In the genomic region with DNA sequence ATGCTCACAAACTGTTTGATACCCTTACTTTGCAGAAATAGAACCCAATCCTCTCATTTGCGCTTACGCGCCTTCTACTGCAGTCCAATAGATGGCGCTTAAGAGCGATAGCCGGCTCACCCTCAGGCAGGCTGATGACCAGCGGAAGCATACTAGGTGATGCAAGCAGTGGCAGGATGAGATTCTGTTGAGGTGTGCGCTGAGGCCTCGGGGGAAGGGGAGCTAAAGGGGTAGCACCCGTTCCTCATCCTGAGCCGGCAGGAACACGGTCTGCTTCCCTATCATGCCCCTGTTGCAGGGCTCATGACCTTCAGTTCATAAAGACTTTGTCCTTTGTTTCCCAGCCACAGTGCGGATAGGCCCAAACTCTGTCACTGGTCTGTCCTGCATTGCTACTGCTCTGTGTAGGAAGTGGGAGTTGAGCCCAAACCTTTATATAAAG, we compare ENCODE assay signal across 9 cellular contexts.
DNase-seq lines count a peak whose midpoint lies in the region; ATAC-seq, FAIRE-seq and TF ChIP-seq lines count a peak whose summit lies in the region.
"Had no signal": no experiment of that assay in that cellular context is flagged by ENCODE, and none has a peak within 500 bp of the region (broad histone marks: within the 10 kb centered on the region; RNA-seq: fewer than 3 reads in every experiment).

No MANE protein-coding gene starts in this region.

- POLR2A ChIA-PET in activated CD4-positive, alpha-beta memory T cell treated with anti-CD3 and anti-CD28 coated beads, Interleukin-2, amount 10 ng/mL, durations not matched to agents 7 days and 5 days (lab: Charles Lee), result no interaction called here

- no peaks in the 10 kb centered on the region for H3K27me3 Mint-ChIP-seq in astrocyte (ENCODE audit: low read depth, unreplicated experiment)
- peaks cover 4% of the 10 kb centered on the region for H3K27me3 Mint-ChIP-seq in neural progenitor cell (ENCODE audit: insufficient read depth, low read depth)
- no peaks in the 10 kb centered on the region for H3K27me3 Mint-ChIP-seq in activated CD4-positive, alpha-beta memory T cell treated with anti-CD3 and anti-CD28 coated beads, Interleukin-2, amount 10 ng/mL, durations not matched to agents 7 days and 5 days

- no peaks in the 10 kb centered on the region for H3K27me3 ChIP-seq in astrocyte (ENCODE audit: insufficient read depth, low read length)
- H3K27me3 ChIP-seq in neural progenitor cell, result no peaks in the 10 kb centered on the region
- no peaks in the 10 kb centered on the region for H3K27me3 ChIP-seq in esophagus muscularis mucosa

- H3K4me3 Mint-ChIP-seq in astrocyte (ENCODE audit: unreplicated experiment), result no peak overlapping the region
- no peak overlapping the region for H3K4me3 Mint-ChIP-seq in neural progenitor cell
- H3K4me3 Mint-ChIP-seq in activated CD4-positive, alpha-beta memory T cell treated with anti-CD3 and anti-CD28 coated beads, Interleukin-2, amount 10 ng/mL, durations not matched to agents 7 days and 5 days, result no peak overlapping the region

- CTCF ChIA-PET in activated CD4-positive, alpha-beta memory T cell treated with anti-CD3 and anti-CD28 coated beads, Interleukin-2, amount 10 ng/mL, durations not matched to agents 7 days and 5 days (lab: Charles Lee), result no interaction called here

- H3K4me1 ChIP-seq in astrocyte (ENCODE audit: insufficient read depth, low read length), result no peaks in the 10 kb centered on the region
- H3K4me1 ChIP-seq in neural progenitor cell, result peaks cover 5% of the 10 kb centered on the region
- H3K4me1 ChIP-seq in esophagus muscularis mucosa, result no peaks in the 10 kb centered on the region

- intact Hi-C loops in esophagus muscularis mucosa (cut with DNase I), result no loop called here

- ATAC-seq in GM18870 (IDR thresholded peaks at IDR 0.05; ENCODE audit: unreplicated experiment), result peak; percentile 88
- peak; percentile 57 for ATAC-seq in HG03039 (IDR thresholded peaks at IDR 0.05; ENCODE audit: unreplicated experiment)

- H3K27ac ChIP-seq in astrocyte (ENCODE audit: low read depth, low read length), result no peak overlapping the region
- no peak overlapping the region for H3K27ac ChIP-seq in neural progenitor cell
- no peak overlapping the region for H3K27ac ChIP-seq in esophagus muscularis mucosa (replicated peaks in 1 of 4)
- H3K27ac ChIP-seq: KMS-11 had no signal

- H3K36me3 Mint-ChIP-seq in astrocyte (ENCODE audit: low read depth, unreplicated experiment) (no peaks in the 10 kb centered on the region), neural progenitor cell (no peaks in the 10 kb centered on the region)
- H3K36me3 Mint-ChIP-seq in activated CD4-positive, alpha-beta memory T cell treated with anti-CD3 and anti-CD28 coated beads, Interleukin-2, amount 10 ng/mL, durations not matched to agents 7 days and 5 days (ENCODE audit: low read depth), result no peaks in the 10 kb centered on the region

- WGBS in esophagus muscularis mucosa, result 30% methylated on average over 12 of the region's 13 CpGs

- H3K4me1 Mint-ChIP-seq in astrocyte (ENCODE audit: low read depth, unreplicated experiment) (no peaks in the 10 kb centered on the region), neural progenitor cell (no peaks in the 10 kb centered on the region)
- no peaks in the 10 kb centered on the region for H3K4me1 Mint-ChIP-seq in activated CD4-positive, alpha-beta memory T cell treated with anti-CD3 and anti-CD28 coated beads, Interleukin-2, amount 10 ng/mL, durations not matched to agents 7 days and 5 days

- no peaks in the 10 kb centered on the region for H3F3A ChIP-seq in neural progenitor cell (ENCODE audit: low read depth)

- TF ChIP-seq CTCF in astrocyte (IDR thresholded peaks at IDR 0.05; ENCODE audit: insufficient read depth, low read depth, low read length), result peak; percentile 49
- TF ChIP-seq CTCF in neural progenitor cell (IDR thresholded peaks at IDR 0.05), result peak; percentile 74
- TF ChIP-seq CTCF in esophagus muscularis mucosa (IDR thresholded peaks at IDR 0.05), result peak in 1 of 3 experiments; percentile 4

- no peak overlapping the region for H3K4me2 ChIP-seq in astrocyte (ENCODE audit: low read length)
- H3K4me2 ChIP-seq in neural progenitor cell, result no peak overlapping the region
- H3K4me2 ChIP-seq: KMS-11 had no signal

- H3K9me3 Mint-ChIP-seq in astrocyte (ENCODE audit: unreplicated experiment), result no peaks in the 10 kb centered on the region
- no peaks in the 10 kb centered on the region for H3K9me3 Mint-ChIP-seq in neural progenitor cell
- no peaks in the 10 kb centered on the region for H3K9me3 Mint-ChIP-seq in activated CD4-positive, alpha-beta memory T cell treated with anti-CD3 and anti-CD28 coated beads, Interleukin-2, amount 10 ng/mL, durations not matched to agents 7 days and 5 days

- no peaks in the 10 kb centered on the region for H4K20me1 ChIP-seq in astrocyte (ENCODE audit: insufficient read depth, low read length)
- no peaks in the 10 kb centered on the region for H4K20me1 ChIP-seq in neural progenitor cell (ENCODE audit: low read depth)

- H3K9me3 ChIP-seq in astrocyte (ENCODE audit: insufficient read depth, low read depth, low read length) (peaks cover 2% of the 10 kb centered on the region), neural progenitor cell (ENCODE audit: low read depth) (no peaks in the 10 kb centered on the region), esophagus muscularis mucosa (no peaks in the 10 kb centered on the region)

- H2AFZ ChIP-seq in astrocyte (ENCODE audit: low read depth, low read length) (peak overlapping the region; percentile 37), neural progenitor cell (replicated peaks) (peak overlapping the region; percentile 98)

- H3K9ac ChIP-seq in astrocyte (ENCODE audit: low read length) (no peak overlapping the region), neural progenitor cell (no peak overlapping the region)
- H3K9ac ChIP-seq: KMS-11 had no signal

- H3K4me3 ChIP-seq in astrocyte (ENCODE audit: insufficient read depth, low read depth, low read length) (no peak overlapping the region), neural progenitor cell (no peak overlapping the region), esophagus muscularis mucosa (no peak overlapping the region)

- H3K27ac Mint-ChIP-seq in astrocyte (ENCODE audit: unreplicated experiment) (peak overlapping the region; percentile 47), neural progenitor cell (no peak overlapping the region)
- no peak overlapping the region for H3K27ac Mint-ChIP-seq in activated CD4-positive, alpha-beta memory T cell treated with anti-CD3 and anti-CD28 coated beads, Interleukin-2, amount 10 ng/mL, durations not matched to agents 7 days and 5 days

- no peak for FAIRE-seq in astrocyte (lab: Jason Lieb, UNC)

- no peaks in the 10 kb centered on the region for H3K36me3 ChIP-seq in astrocyte (ENCODE audit: insufficient read depth, low read length)
- H3K36me3 ChIP-seq in neural progenitor cell, result no peaks in the 10 kb centered on the region
- H3K36me3 ChIP-seq in esophagus muscularis mucosa, result no peaks in the 10 kb centered on the region

- H3K79me2 ChIP-seq in astrocyte (ENCODE audit: insufficient read depth, low read length) (no peaks in the 10 kb centered on the region), neural progenitor cell (ENCODE audit: low read depth) (no peaks in the 10 kb centered on the region)

- TF ChIP-seq POLR2A in esophagus muscularis mucosa (IDR thresholded peaks at IDR 0.05; ENCODE audit: low read depth), result no peak

- DNase-seq in astrocyte (ENCODE audit: low read depth), result no peak
- DNase-seq in neural progenitor cell (ENCODE audit: low spot score), result peak; percentile 72
- DNase-seq in activated CD4-positive, alpha-beta memory T cell treated with anti-CD3 and anti-CD28 coated beads, Interleukin-2, amount 10 ng/mL, durations not matched to agents 7 days and 5 days, result no peak
- no peak for DNase-seq in SIG-M5 (lab: John Stamatoyannopoulos, UW)
- no peak for DNase-seq in esophagus muscularis mucosa (ENCODE audit: extremely low spot score)
- no peak for DNase-seq in NCI-H510A (lab: John Stamatoyannopoulos, UW)

- TF ChIP-seq EP300 in esophagus muscularis mucosa (IDR thresholded peaks at IDR 0.05), result no peak
